ENCODE assay signal across 12 cellular contexts in the genomic region with DNA sequence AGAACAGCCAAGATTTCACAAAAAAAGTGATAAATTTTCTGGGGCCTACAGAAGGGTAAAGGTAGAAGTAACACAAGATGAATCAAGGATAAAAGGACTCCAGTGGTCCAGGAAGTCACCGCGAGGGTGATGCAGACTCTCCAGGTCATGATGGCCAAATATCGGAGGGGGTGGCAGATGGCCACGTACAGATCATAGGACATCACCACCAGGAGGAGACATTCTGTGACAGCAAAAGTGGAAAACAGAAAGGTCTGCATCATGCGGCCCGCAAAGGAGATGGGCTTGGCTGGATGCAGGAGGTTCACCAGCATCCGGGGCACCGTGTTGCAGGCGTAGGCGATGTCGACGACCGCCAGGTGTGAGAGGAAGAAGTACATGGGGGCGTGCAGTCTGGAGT. TPM values are rescaled to one million over a fixed set of nuclear protein-coding genes. Genes with fewer than 3 reads are reported as not detected.
"Had no signal": no experiment of that assay in that cellular context is flagged by ENCODE, and none has a peak within 500 bp of the region (broad histone marks: within the 10 kb centered on the region; RNA-seq: fewer than 3 reads in every experiment).

No MANE protein-coding gene starts in this region.

RNA-seq across cellular contexts. Expression of gene OR2A4, which starts 0.3 kb away (rescaled TPM):
- total RNA-seq: OCI-LY7, PC-9, Right ventricle myocardium inferior, Right ventricle myocardium superior, RPMI7951, SJCRH30, SJSA1, T-cell had no signal
- polyA plus RNA-seq: SK-N-SH had no signal

RNA-seq across cellular contexts. Expression of gene CTAGE9, which starts 10.0 kb away (rescaled TPM):
- total RNA-seq: OCI-LY7, PC-3, PC-9, Peyer's patch, Right ventricle myocardium inferior, Right ventricle myocardium superior, RPMI7951, SJCRH30, SK-MEL-5, T-cell had no signal
- polyA plus RNA-seq: SK-N-SH had no signal
